Comparison of ENCODE assay signal across 22 cellular contexts in genomic region chr12:47852096-47852571, GRCh38. TPM values are rescaled to one million over a fixed set of nuclear protein-coding genes. Genes with fewer than 3 reads are reported as not detected.
A peak's percentile ranks its signal among the peaks of the same experiment; 100 is the strongest.
DNase-seq lines count a peak whose midpoint lies in the region; ATAC-seq and TF ChIP-seq lines count a peak whose summit lies in the region.
"Had no signal": no experiment of that assay in that cellular context is flagged by ENCODE, and none has a peak within 500 bp of the region (broad histone marks: within the 10 kb centered on the region; RNA-seq: fewer than 3 reads in every experiment).

No MANE protein-coding gene starts in this region.

- H3K9me3 Mint-ChIP-seq in MCF 10A (ENCODE audit: unreplicated experiment) (no peaks in the 10 kb centered on the region), CD14-positive monocyte (no peaks in the 10 kb centered on the region), glutamatergic neuron (ENCODE audit: unreplicated experiment) (no peaks in the 10 kb centered on the region)
- no peaks in the 10 kb centered on the region for H3K9me3 Mint-ChIP-seq in stimulated activated effector memory CD8-positive, alpha-beta T cell treated with anti-CD3 and anti-CD28 coated beads, Interleukin-12 subunit alpha, Interleukin-12 subunit beta, amount 100 ng/mL, for 72 hours
- H3K9me3 Mint-ChIP-seq: activated CD4-positive, alpha-beta T cell treated with anti-CD3 and anti-CD28 coated beads, Interleukin-2, amount 10 ng/mL, durations not matched to agents 7 days and 5 days had no signal

- no peaks in the 10 kb centered on the region for H3K27me3 ChIP-seq in breast epithelium
- H3K27me3 ChIP-seq: BLaER1 treated with 17β-estradiol and CSF1 and Interleukin-3, amounts not matched to agents 10 nM and 100 nM; upper lobe of left lung had no signal

- H3K27me3 Mint-ChIP-seq in MCF 10A (ENCODE audit: insufficient read depth, unreplicated experiment) = no peaks in the 10 kb centered on the region
- H3K27me3 Mint-ChIP-seq in CD14-positive monocyte (ENCODE audit: low read depth in 3 of 3) = no peaks in the 10 kb centered on the region
- H3K27me3 Mint-ChIP-seq in glutamatergic neuron (ENCODE audit: unreplicated experiment) = no peaks in the 10 kb centered on the region
- H3K27me3 Mint-ChIP-seq: activated CD4-positive, alpha-beta T cell treated with anti-CD3 and anti-CD28 coated beads, Interleukin-2, amount 10 ng/mL, durations not matched to agents 7 days and 5 days had no signal

- no peak for TF ChIP-seq POLR2A in breast epithelium (IDR thresholded peaks at IDR 0.05)

- peaks cover 6% of the 10 kb centered on the region for H3K4me1 Mint-ChIP-seq in MCF 10A (ENCODE audit: insufficient read depth, unreplicated experiment)
- peaks cover 18% of the 10 kb centered on the region for H3K4me1 Mint-ChIP-seq in stimulated activated effector memory CD8-positive, alpha-beta T cell treated with anti-CD3 and anti-CD28 coated beads, Interleukin-12 subunit alpha, Interleukin-12 subunit beta, amount 100 ng/mL, for 72 hours
- H3K4me1 Mint-ChIP-seq in CD14-positive monocyte = no peaks in the 10 kb centered on the region
- H3K4me1 Mint-ChIP-seq in glutamatergic neuron (ENCODE audit: low read depth, unreplicated experiment) = no peaks in the 10 kb centered on the region
- H3K4me1 Mint-ChIP-seq: activated CD4-positive, alpha-beta T cell treated with anti-CD3 and anti-CD28 coated beads, Interleukin-2, amount 10 ng/mL, durations not matched to agents 7 days and 5 days had no signal

- H3K27ac ChIP-seq in breast epithelium (peak overlapping the region; percentile 19 to 21), SK-N-MC (peak overlapping the region; percentile 15; the same call in 1 of the 2 replicates)
- H3K27ac ChIP-seq: BLaER1 treated with 17β-estradiol and CSF1 and Interleukin-3, amounts not matched to agents 10 nM and 100 nM; upper lobe of left lung had no signal

- H3K36me3 Mint-ChIP-seq in MCF 10A (ENCODE audit: insufficient read depth, unreplicated experiment) (peaks cover 80% of the 10 kb centered on the region), CD14-positive monocyte (peaks cover 74 to 82% of the 10 kb centered on the region in 2 donors), glutamatergic neuron (ENCODE audit: unreplicated experiment) (no peaks in the 10 kb centered on the region)
- peaks cover 100% of the 10 kb centered on the region for H3K36me3 Mint-ChIP-seq in stimulated activated effector memory CD8-positive, alpha-beta T cell treated with anti-CD3 and anti-CD28 coated beads, Interleukin-12 subunit alpha, Interleukin-12 subunit beta, amount 100 ng/mL, for 72 hours

- intact Hi-C loops in breast epithelium (cut with DNase I; ENCODE audit: low total_unique reads) (no loop called here), MCF 10A (cut with micrococcal nuclease) (no loop called here), CD14-positive monocyte (cut with micrococcal nuclease) (no loop called here)

- DNase-seq in breast epithelium (ENCODE audit: low spot score in 2 of 2) (no peak), MCF 10A (ENCODE audit: unreplicated experiment) (no peak), SK-N-MC (ENCODE audit: low read depth, low spot score) (no peak), left lobe of liver (ENCODE audit: low spot score) (peak; percentile 77), NCI-H345 (lab: John Stamatoyannopoulos, UW) (no peak), CD14-positive monocyte (ENCODE audit: low spot score) (no peak), glutamatergic neuron (no peak)
- DNase-seq in stimulated activated effector memory CD8-positive, alpha-beta T cell treated with anti-CD3 and anti-CD28 coated beads, Interleukin-12 subunit alpha, Interleukin-12 subunit beta, amount 100 ng/mL, for 72 hours (ENCODE audit: low spot score in 2 of 2) = no peak
- DNase-seq: ACHN; activated CD4-positive, alpha-beta T cell treated with anti-CD3 and anti-CD28 coated beads, Interleukin-2, amount 10 ng/mL, durations not matched to agents 7 days and 5 days; activated CD8-positive, alpha-beta memory T cell treated with anti-CD3 and anti-CD28 coated beads, Interleukin-2, amount 50 U/mL, for 48 hours; activated naive CD4-positive, alpha-beta T cell; Calu3; foreskin fibroblast; NCI-H1092 treated with DMSO at 0.1 percent for 48 hours; NCI-H1930; NCI-H2227 treated with DMSO at 0.1 percent for 48 hours; NCI-H774; SHP77; upper lobe of left lung had no signal

- H3K27ac Mint-ChIP-seq in MCF 10A (ENCODE audit: low read depth, unreplicated experiment) (no peak overlapping the region), CD14-positive monocyte (no peak overlapping the region), glutamatergic neuron (ENCODE audit: unreplicated experiment) (no peak overlapping the region)
- H3K27ac Mint-ChIP-seq in stimulated activated effector memory CD8-positive, alpha-beta T cell treated with anti-CD3 and anti-CD28 coated beads, Interleukin-12 subunit alpha, Interleukin-12 subunit beta, amount 100 ng/mL, for 72 hours = peak overlapping the region; percentile 79
- H3K27ac Mint-ChIP-seq: activated CD4-positive, alpha-beta T cell treated with anti-CD3 and anti-CD28 coated beads, Interleukin-2, amount 10 ng/mL, durations not matched to agents 7 days and 5 days had no signal

- no peak overlapping the region for H3K4me3 ChIP-seq in breast epithelium
- H3K4me3 ChIP-seq in SK-N-MC = no peak overlapping the region
- H3K4me3 ChIP-seq: BLaER1 treated with 17β-estradiol and CSF1 and Interleukin-3, amounts not matched to agents 10 nM and 100 nM; upper lobe of left lung had no signal

- POLR2A ChIA-PET in MCF 10A (lab: Yijun Ruan, JAX) = no interaction called here

- CTCF ChIA-PET in MCF 10A (lab: Yijun Ruan, JAX) = interaction anchor here (0.7 to 6.2 kb wide), 5 partner anchors 9 to 138 kb away, joined by 3 to 35 read pairs (median 3); no protein-coding TSS in a partner anchor

- H3K9ac ChIP-seq in SK-N-MC (ENCODE audit: insufficient read length) = no peak overlapping the region
- H3K9ac ChIP-seq: BLaER1 treated with 17β-estradiol and CSF1 and Interleukin-3, amounts not matched to agents 10 nM and 100 nM had no signal

- peak; percentile 87 for ATAC-seq in left lobe of liver
- ATAC-seq in stimulated activated effector memory CD8-positive, alpha-beta T cell treated with anti-CD3 and anti-CD28 coated beads, Interleukin-12 subunit alpha, Interleukin-12 subunit beta, amount 100 ng/mL, for 72 hours = no peak

- H3K36me3 ChIP-seq in breast epithelium (no peaks in the 10 kb centered on the region), SK-N-MC (ENCODE audit: insufficient read depth, low read length) (no peaks in the 10 kb centered on the region)

- TF ChIP-seq CTCF in breast epithelium (IDR thresholded peaks at IDR 0.05) = no peak
- no peak for TF ChIP-seq CTCF in MCF 10A (IDR thresholded peaks at IDR 0.05; ENCODE audit: unreplicated experiment)
- TF ChIP-seq CTCF in CD14-positive monocyte (IDR thresholded peaks at IDR 0.05) = no peak
- TF ChIP-seq CTCF in glutamatergic neuron (IDR thresholded peaks at IDR 0.05; ENCODE audit: partially characterized antibody, unreplicated experiment) = no peak

- no peak overlapping the region for H3K4me3 Mint-ChIP-seq in MCF 10A (ENCODE audit: unreplicated experiment)
- no peak overlapping the region for H3K4me3 Mint-ChIP-seq in stimulated activated effector memory CD8-positive, alpha-beta T cell treated with anti-CD3 and anti-CD28 coated beads, Interleukin-12 subunit alpha, Interleukin-12 subunit beta, amount 100 ng/mL, for 72 hours
- peak overlapping the region in 1 of 2 donors; percentile 25 for H3K4me3 Mint-ChIP-seq in CD14-positive monocyte
- H3K4me3 Mint-ChIP-seq in glutamatergic neuron (ENCODE audit: unreplicated experiment) = no peak overlapping the region
- H3K4me3 Mint-ChIP-seq: activated CD4-positive, alpha-beta T cell treated with anti-CD3 and anti-CD28 coated beads, Interleukin-2, amount 10 ng/mL, durations not matched to agents 7 days and 5 days had no signal

- H3K9me3 ChIP-seq in breast epithelium (no peaks in the 10 kb centered on the region), SK-N-MC (ENCODE audit: low read depth, low read length) (no peaks in the 10 kb centered on the region)
- H3K9me3 ChIP-seq: BLaER1 treated with 17β-estradiol and CSF1 and Interleukin-3, amounts not matched to agents 10 nM and 100 nM; upper lobe of left lung had no signal

- H3K4me1 ChIP-seq in breast epithelium = no peaks in the 10 kb centered on the region

- BruUV-seq in MCF 10A (replicated peaks; lab: Mats Ljungman, UMichigan) = no TSS peak

RNA-seq across cellular contexts. Expression of gene HDAC7, which starts 32.4 kb away (rescaled TPM):
- total RNA-seq in breast epithelium = 10 to 100 TPM; 37.6 to 77.0 (median 44.9) TPM
- total RNA-seq in MCF 10A (2022) = 65.0 and 80.1 TPM in 2 replicates
- total RNA-seq in left lobe of liver = 8.1 TPM
- polyA plus RNA-seq in CD14-positive monocyte = 1 to 10 TPM; 5.9 to 8.4 TPM
- 67.9 TPM for total RNA-seq in glutamatergic neuron (ENCODE audit: unreplicated experiment)

RNA-seq across cellular contexts. Expression of gene VDR, which starts 52.7 kb away (rescaled TPM):
- 10 to 100 TPM in 2 of 3 donors, 1 to 10 TPM in 1; 1.6 to 41.7 (median 16.1) TPM for total RNA-seq in breast epithelium
- total RNA-seq in MCF 10A (2022) = 22.3 and 23.4 TPM in 2 replicates
- 0.28 TPM for total RNA-seq in left lobe of liver
- polyA plus RNA-seq in CD14-positive monocyte = 10 to 100 TPM in 1 of 2 donors, 1 to 10 TPM in 1; 6.0 to 12.8 TPM
- not detected for total RNA-seq in glutamatergic neuron (ENCODE audit: unreplicated experiment)
- total RNA-seq: lung microvascular endothelial cell had no signal
